Comparison of ENCODE assay signal across 16 cellular contexts in genomic region chr10:68633816-68634466, GRCh38.
"Had no signal": no experiment of that assay in that cellular context is flagged by ENCODE, and none has a peak within 500 bp of the region (broad histone marks: within the 10 kb centered on the region; RNA-seq: fewer than 3 reads in every experiment).

No MANE protein-coding gene starts in this region.

- H3K36me3 ChIP-seq: lower lobe of right lung, neutrophil, thoracic aorta had no signal

- H3K9me3 Mint-ChIP-seq: activated naive CD8-positive, alpha-beta T cell treated with anti-CD3 and anti-CD28 coated beads for 36 hours; naive thymus-derived CD8-positive, alpha-beta T cell; stimulated activated naive B cell treated with anti-CD40 and anti-IgM and Interleukin-4, amounts not matched to agents 10 μg/mL and 1 μg/mL and 100 μg/mL, for 72 hours had no signal

- H3K27ac Mint-ChIP-seq: activated naive CD8-positive, alpha-beta T cell treated with anti-CD3 and anti-CD28 coated beads for 36 hours; stimulated activated naive B cell treated with anti-CD40 and anti-IgM and Interleukin-4, amounts not matched to agents 10 μg/mL and 1 μg/mL and 100 μg/mL, for 72 hours had no signal

- H3K27me3 ChIP-seq: hepatocyte, neutrophil had no signal

- H3K4me3 Mint-ChIP-seq: activated naive CD8-positive, alpha-beta T cell treated with anti-CD3 and anti-CD28 coated beads for 36 hours; naive thymus-derived CD8-positive, alpha-beta T cell; stimulated activated naive B cell treated with anti-CD40 and anti-IgM and Interleukin-4, amounts not matched to agents 10 μg/mL and 1 μg/mL and 100 μg/mL, for 72 hours had no signal

- H3K27me3 Mint-ChIP-seq: activated naive CD8-positive, alpha-beta T cell treated with anti-CD3 and anti-CD28 coated beads for 36 hours; naive thymus-derived CD8-positive, alpha-beta T cell; stimulated activated naive B cell treated with anti-CD40 and anti-IgM and Interleukin-4, amounts not matched to agents 10 μg/mL and 1 μg/mL and 100 μg/mL, for 72 hours had no signal

- H2AFZ ChIP-seq: hepatocyte had no signal

- H3K4me1 ChIP-seq: lower lobe of right lung had no signal

- DNase-seq: activated CD4-positive, alpha-beta T cell treated with anti-CD3 and anti-CD28 coated beads, Interleukin-2, amount 50 U/mL, for 1 hour; activated naive CD4-positive, alpha-beta T cell; activated naive CD8-positive, alpha-beta T cell treated with anti-CD3 and anti-CD28 coated beads for 36 hours; amniotic stem cell; dermis blood vessel endothelial cell; effector memory CD4-positive, alpha-beta T cell; foreskin fibroblast; left cardiac atrium; lower lobe of right lung; naive thymus-derived CD8-positive, alpha-beta T cell; stimulated activated naive B cell treated with anti-CD40 and anti-IgM and Interleukin-4, amounts not matched to agents 10 μg/mL and 1 μg/mL and 100 μg/mL, for 72 hours; T-helper 9 cell had no signal

- H3K4me3 ChIP-seq: hepatocyte, lower lobe of right lung, thoracic aorta had no signal

- H3K27ac ChIP-seq: hepatocyte, lower lobe of right lung, neutrophil had no signal

- H3K9me3 ChIP-seq: lower lobe of right lung, neutrophil, thoracic aorta had no signal

- H3K4me2 ChIP-seq: hepatocyte had no signal

- FAIRE-seq: endothelial cell of umbilical vein had no signal
